In genomic region chr21:37032293-37032692, GRCh38 we compare ENCODE assay signal across 22 cellular contexts. TPM values are rescaled to one million over a fixed set of nuclear protein-coding genes. Genes with fewer than 3 reads are reported as not detected.
DNase-seq lines count a peak whose midpoint lies in the region; ATAC-seq, FAIRE-seq and TF ChIP-seq lines count a peak whose summit lies in the region.
"Had no signal": no experiment of that assay in that cellular context is flagged by ENCODE, and none has a peak within 500 bp of the region (broad histone marks: within the 10 kb centered on the region; RNA-seq: fewer than 3 reads in every experiment).

No MANE protein-coding gene starts in this region.

- CTCF ChIA-PET in A549 (lab: Yijun Ruan, JAX): interaction anchor here (1.0 kb wide), 2 partner anchors 34 to 42 kb away, joined by 5 to 6 read pairs; no protein-coding TSS in a partner anchor
- CTCF ChIA-PET in PC-3 (lab: Charles Lee): no interaction called here

- BruUV-seq in PC-3 (replicated peaks; lab: Mats Ljungman, UMichigan): no TSS peak

- H2BK15ac ChIP-seq in H9 (ENCODE audit: low read depth, low read length): no peak overlapping the region

- H3K36me3 Mint-ChIP-seq in astrocyte (ENCODE audit: low read depth, unreplicated experiment) (no peaks in the 10 kb centered on the region), H9 (ENCODE audit: insufficient read depth in 1 of 3, low read depth in 3 of 3) (no peaks in the 10 kb centered on the region)
- H3K36me3 Mint-ChIP-seq: CD14-positive monocyte; CD8-positive, alpha-beta T cell had no signal

- POLR2A ChIA-PET in A549 (lab: Yijun Ruan, JAX) (no interaction called here), PC-3 (lab: Charles Lee; ENCODE audit: unreplicated experiment) (no interaction called here)

- H3K4me1 Mint-ChIP-seq in astrocyte (ENCODE audit: low read depth, unreplicated experiment) (peaks cover 9% of the 10 kb centered on the region), H9 (peaks cover 4 to 5% of the 10 kb centered on the region in 2 experiments)
- H3K4me1 Mint-ChIP-seq: CD14-positive monocyte had no signal

- H3K79me2 ChIP-seq in DND-41 (ENCODE audit: insufficient read depth, low read length) (no peaks in the 10 kb centered on the region), PC-3 (ENCODE audit: low read length) (no peaks in the 10 kb centered on the region), astrocyte (ENCODE audit: insufficient read depth, low read length) (no peaks in the 10 kb centered on the region), H9 (ENCODE audit: insufficient read depth, low read length) (no peaks in the 10 kb centered on the region), hepatocyte (no peaks in the 10 kb centered on the region)

- no peak overlapping the region for H2BK5ac ChIP-seq in H9 (ENCODE audit: insufficient read length, low read length)

- no peak overlapping the region for H3K27ac Mint-ChIP-seq in astrocyte (ENCODE audit: unreplicated experiment)
- H3K27ac Mint-ChIP-seq in H9: no peak overlapping the region
- H3K27ac Mint-ChIP-seq: CD14-positive monocyte; CD8-positive, alpha-beta T cell had no signal

- H3K23me2 ChIP-seq in H9 (ENCODE audit: insufficient read length, low read depth, low read length, poor library complexity, severe bottlenecking): no peaks in the 10 kb centered on the region

- no peak overlapping the region for H2BK20ac ChIP-seq in H9 (ENCODE audit: low read depth, low read length, poor library complexity, severe bottlenecking)

- no peaks in the 10 kb centered on the region for H3K27me3 Mint-ChIP-seq in astrocyte (ENCODE audit: low read depth, unreplicated experiment)
- H3K27me3 Mint-ChIP-seq in H9 (ENCODE audit: low read depth): peaks cover 63% of the 10 kb centered on the region

- H3K27ac ChIP-seq in A549 (0 out of 6 replicates have a peak overlapping the region, but pooled peaks of 1 of the 2 experiments have one; percentile 28), DND-41 (ENCODE audit: low read length) (no peak overlapping the region), PC-3 (ENCODE audit: low read length) (0 out of 2 replicates have a peak overlapping the region, but pooled peaks have one; percentile 17), astrocyte (ENCODE audit: low read depth, low read length) (no peak overlapping the region), H9 (ENCODE audit: insufficient read length, low read depth, low read length) (no peak overlapping the region), hepatocyte (no peak overlapping the region)
- H3K27ac ChIP-seq: HL-60 had no signal

- intact Hi-C loops in PC-3 (cut with micrococcal nuclease): no loop called here

- TF ChIP-seq CTCF in A549 (IDR thresholded peaks at IDR 0.05): no peak
- no peak for TF ChIP-seq CTCF in DND-41 (IDR thresholded peaks at IDR 0.05; ENCODE audit: borderline replicate concordance, extremely low read depth, low read length, poor library complexity, severe bottlenecking)
- no peak for TF ChIP-seq CTCF in PC-3 (conservative IDR thresholded peaks at IDR 0.05; ENCODE audit: low read depth, low read length)
- TF ChIP-seq CTCF in astrocyte (IDR thresholded peaks at IDR 0.05; ENCODE audit: insufficient read depth, low read depth, low read length): no peak
- no peak for TF ChIP-seq CTCF in H9 (conservative IDR thresholded peaks at IDR 0.05)
- no peak for TF ChIP-seq CTCF in hepatocyte (IDR thresholded peaks at IDR 0.05; ENCODE audit: poor library complexity)

- no peak overlapping the region for H4K8ac ChIP-seq in H9 (replicated peaks; ENCODE audit: insufficient read length, low read depth, low read length)

- no peak overlapping the region for H3T11ph ChIP-seq in H9 (ENCODE audit: low read length)

- no peak overlapping the region for H3K9ac ChIP-seq in DND-41 (ENCODE audit: low read depth, low read length)
- no peak overlapping the region for H3K9ac ChIP-seq in PC-3 (ENCODE audit: low read length)
- H3K9ac ChIP-seq in astrocyte (ENCODE audit: low read length): no peak overlapping the region
- H3K9ac ChIP-seq in H9 (ENCODE audit: extremely low read depth, insufficient read length, low read length): no peak overlapping the region

- H4K91ac ChIP-seq in H9 (ENCODE audit: insufficient read length, low read depth, low read length): no peak overlapping the region

- no peak for ATAC-seq in A549
- ATAC-seq in DND-41 (ENCODE audit: insufficient read depth, low read depth): peak; percentile 42; the same call in 1 of the 3 replicates
- ATAC-seq in PC-3: no peak
- ATAC-seq in HG03159 (IDR thresholded peaks at IDR 0.05; ENCODE audit: unreplicated experiment): no peak
- ATAC-seq: CD8-positive, alpha-beta T cell; K562 had no signal

- H3K4me1 ChIP-seq in A549 (peaks cover 10% of the 10 kb centered on the region; the same call in 2 of the 3 replicates), DND-41 (ENCODE audit: insufficient read depth, low read length) (no peaks in the 10 kb centered on the region), PC-3 (ENCODE audit: insufficient read depth, low read length) (peaks cover 11% of the 10 kb centered on the region), astrocyte (ENCODE audit: insufficient read depth, low read length) (no peaks in the 10 kb centered on the region), H9 (ENCODE audit: insufficient read depth, low read length) (no peaks in the 10 kb centered on the region; the same call in 1 of the 2 replicates), hepatocyte (ENCODE audit: insufficient read depth) (no peaks in the 10 kb centered on the region)
- H3K4me1 ChIP-seq: BE2C had no signal

- H3K14ac ChIP-seq in H9 (ENCODE audit: insufficient read depth, low read length): no peak overlapping the region

- H2AFZ ChIP-seq in DND-41 (ENCODE audit: low read depth, low read length) (no peak overlapping the region), PC-3 (ENCODE audit: low read length) (no peak overlapping the region), astrocyte (ENCODE audit: low read depth, low read length) (no peak overlapping the region), H9 (ENCODE audit: low read length) (no peak overlapping the region), hepatocyte (no peak overlapping the region)

- H3F3A ChIP-seq in PC-3 (ENCODE audit: low read length, unreplicated experiment): no peaks in the 10 kb centered on the region

- no peaks in the 10 kb centered on the region for H4K20me1 ChIP-seq in DND-41 (ENCODE audit: insufficient read depth, low read length)
- H4K20me1 ChIP-seq in PC-3 (ENCODE audit: low read length): no peaks in the 10 kb centered on the region
- H4K20me1 ChIP-seq in astrocyte (ENCODE audit: insufficient read depth, low read length): no peaks in the 10 kb centered on the region
- no peaks in the 10 kb centered on the region for H4K20me1 ChIP-seq in H9 (ENCODE audit: control insufficient read depth, insufficient read depth, insufficient read length)
- no peaks in the 10 kb centered on the region for H4K20me1 ChIP-seq in hepatocyte (ENCODE audit: insufficient read depth, poor library complexity, severe bottlenecking)

- no peak for TF ChIP-seq RAD21 in A549 (conservative IDR thresholded peaks at IDR 0.05 in 1 of 2, IDR thresholded peaks at IDR 0.05 in 1 of 2)

- no peak overlapping the region for H2AK5ac ChIP-seq in H9 (ENCODE audit: insufficient read length, low read length)

- 74% methylated on average over 5 of the region's 5 CpGs for WGBS in A549 (ENCODE audit: missing lambda C conversion rate)
- WGBS in H9 (ENCODE audit: extremely low coverage, insufficient read length, low lambda C conversion rate): no CpG with 5 or more reads among the region's 5 CpGs
- 92% methylated on average over 5 of the region's 5 CpGs for WGBS in hepatocyte (ENCODE audit: low lambda C conversion rate, missing lambda C conversion rate)

- no peaks in the 10 kb centered on the region for H3K36me3 ChIP-seq in DND-41 (ENCODE audit: insufficient read depth, low read length)
- no peaks in the 10 kb centered on the region for H3K36me3 ChIP-seq in PC-3 (ENCODE audit: low read depth, low read length)
- no peaks in the 10 kb centered on the region for H3K36me3 ChIP-seq in astrocyte (ENCODE audit: insufficient read depth, low read length)
- H3K36me3 ChIP-seq in hepatocyte (replicated peaks; ENCODE audit: insufficient read depth, low read depth): no peaks in the 10 kb centered on the region
- H3K36me3 ChIP-seq: BE2C had no signal

- DNase-seq in A549 (ENCODE audit: low read depth in 1 of 2, low spot score in 1 of 2): no peak
- peak; percentile 12 for DNase-seq in DND-41
- no peak for DNase-seq in PC-3
- no peak for DNase-seq in astrocyte (ENCODE audit: low read depth)
- DNase-seq in NOMO-1 (lab: John Stamatoyannopoulos, UW; ENCODE audit: unreplicated experiment in 2 of 2): no peak
- no peak for DNase-seq in H9
- DNase-seq in hepatocyte (ENCODE audit: low spot score): no peak
- DNase-seq: BE2C; CD8-positive, alpha-beta T cell; COR-L47; DMS153; DMS79 treated with DMSO at 0.1 percent for 48 hours; GDM1 had no signal

- H3K9me3 Mint-ChIP-seq in astrocyte (ENCODE audit: unreplicated experiment) (no peaks in the 10 kb centered on the region), H9 (no peaks in the 10 kb centered on the region)
- H3K9me3 Mint-ChIP-seq: CD8-positive, alpha-beta T cell had no signal

- no peak overlapping the region for H2BK12ac ChIP-seq in H9 (ENCODE audit: insufficient read length, low read depth, low read length)

- no peak overlapping the region for H2BK120ac ChIP-seq in H9 (ENCODE audit: low read depth, low read length, poor library complexity, severe bottlenecking)

- H3K27me3 ChIP-seq in DND-41 (ENCODE audit: insufficient read depth, low read length, poor library complexity) (no peaks in the 10 kb centered on the region), PC-3 (ENCODE audit: low read length) (no peaks in the 10 kb centered on the region), astrocyte (ENCODE audit: insufficient read depth, low read length) (no peaks in the 10 kb centered on the region), H9 (ENCODE audit: insufficient read depth, low read length) (no peaks in the 10 kb centered on the region; the same call in 1 of the 2 replicates), hepatocyte (no peaks in the 10 kb centered on the region)
- H3K27me3 ChIP-seq: BE2C had no signal

- TF ChIP-seq POLR2A in A549 (IDR thresholded peaks at IDR 0.05; ENCODE audit: low read length): no peak

- peak overlapping the region; percentile 50 for H3K4me2 ChIP-seq in A549
- H3K4me2 ChIP-seq in DND-41 (ENCODE audit: insufficient read depth, low read length): no peak overlapping the region
- H3K4me2 ChIP-seq in PC-3 (ENCODE audit: low read length): peak overlapping the region; percentile 62
- peak overlapping the region; percentile 22 for H3K4me2 ChIP-seq in astrocyte (ENCODE audit: low read length)
- no peak overlapping the region for H3K4me2 ChIP-seq in H9 (ENCODE audit: insufficient read depth, insufficient read length, low read length)
- H3K4me2 ChIP-seq in hepatocyte: no peak overlapping the region

- no peak for FAIRE-seq in A549 (lab: Jason Lieb, UNC)
- no peak for FAIRE-seq in astrocyte (lab: Jason Lieb, UNC)
- FAIRE-seq: A204.1, D721Med, GM12892, GM19239, K562 had no signal

- H3K4me3 ChIP-seq in A549 (no peak overlapping the region), DND-41 (ENCODE audit: low read depth in 1 of 2, low read length in 2 of 2) (no peak overlapping the region), PC-3 (ENCODE audit: low read length) (no peak overlapping the region), astrocyte (ENCODE audit: insufficient read depth, low read depth, low read length) (no peak overlapping the region), hepatocyte (no peak overlapping the region)
- H3K4me3 ChIP-seq: K562 had no signal

- H3K9me2 ChIP-seq in PC-3 (replicated peaks; ENCODE audit: low read length) (no peaks in the 10 kb centered on the region), hepatocyte (replicated peaks; ENCODE audit: insufficient read depth) (no peaks in the 10 kb centered on the region)

- H3K4me3 Mint-ChIP-seq in astrocyte (ENCODE audit: unreplicated experiment) (no peak overlapping the region), H9 (no peak overlapping the region)
- H3K4me3 Mint-ChIP-seq: CD14-positive monocyte; CD8-positive, alpha-beta T cell had no signal

- H3K18ac ChIP-seq in H9 (ENCODE audit: insufficient read length, low read depth, low read length): no peak overlapping the region

- H3K9me3 ChIP-seq in A549 (no peaks in the 10 kb centered on the region), DND-41 (ENCODE audit: insufficient read depth, low read length, severe bottlenecking) (no peaks in the 10 kb centered on the region), PC-3 (ENCODE audit: low read length) (no peaks in the 10 kb centered on the region), astrocyte (ENCODE audit: insufficient read depth, low read depth, low read length) (no peaks in the 10 kb centered on the region), H9 (ENCODE audit: control insufficient read depth, low read depth, low read length) (no peaks in the 10 kb centered on the region), hepatocyte (ENCODE audit: low read depth) (no peaks in the 10 kb centered on the region)
- H3K9me3 ChIP-seq: BE2C had no signal

- no peak overlapping the region for H4K5ac ChIP-seq in H9 (ENCODE audit: insufficient read length, low read depth, low read length)

- no peak overlapping the region for H3K56ac ChIP-seq in H9 (ENCODE audit: insufficient read length, low read depth, low read length)

- no peak overlapping the region for H3K23ac ChIP-seq in H9 (ENCODE audit: insufficient read length, low read depth, low read length)

- TF ChIP-seq EP300 in A549 (IDR thresholded peaks at IDR 0.05): no peak

- H3K79me1 ChIP-seq in H9 (ENCODE audit: insufficient read depth, low read depth, low read length, poor library complexity, severe bottlenecking): no peaks in the 10 kb centered on the region

- no peak overlapping the region for H3K4ac ChIP-seq in H9 (ENCODE audit: low read depth, low read length)

RNA-seq across cellular contexts. Expression of gene RIPPLY3, which starts 25.8 kb away (rescaled TPM):
- polyA plus RNA-seq in A549 (2011; rRNA removed) (1.3 and 1.5 TPM in 2 replicates), A549 (2017; fragmentation: RNase III; extraction: RNeasy Plus Mini Kit Qiagen cat#74134 plus additional on column Dnase treatment) (0.46 to 0.65 TPM (median 0.63 TPM) in 3 replicates), hepatocyte (0.11 and 1.0 TPM in 2 replicates)
- polyA plus RNA-seq in A549 (2012; cell fraction: cytosol; rRNA removed): 0.86 and 1.3 TPM in 2 replicates
- 0.66 and 1.1 TPM in 2 replicates for polyA plus RNA-seq in A549 (2012; cell fraction: nucleus; rRNA removed)
- 0.29 and 0.58 TPM in 2 replicates for polyA minus RNA-seq in A549 (2011; rRNA and poly(A)+ RNA removed)
- total RNA-seq in PC-3 (2014; rRNA removed) (10.0 and 11.4 TPM in 2 replicates), astrocyte (not detected in 2 replicates), H9 (2021) (1.7 and 1.9 TPM in 2 replicates), hepatocyte (0.17 TPM in 1 of 2 replicates, not detected in the other)
- total RNA-seq: CD8-positive, alpha-beta T cell; H4; K562 had no signal
- polyA plus RNA-seq: CD14-positive monocyte, K562 had no signal

RNA-seq across cellular contexts. Expression of gene PIGP, which starts 40.6 kb away (rescaled TPM):
- polyA plus RNA-seq in A549 (2011; rRNA removed) (44.0 and 49.5 TPM in 2 replicates), A549 (2017; fragmentation: RNase III; extraction: RNeasy Plus Mini Kit Qiagen cat#74134 plus additional on column Dnase treatment) (14.8 to 18.9 TPM (median 15.9 TPM) in 3 replicates), hepatocyte (39.9 and 48.7 TPM in 2 replicates)
- 13.7 and 14.9 TPM in 2 replicates for polyA plus RNA-seq in A549 (2012; cell fraction: cytosol; rRNA removed)
- 5.1 and 6.7 TPM in 2 replicates for polyA plus RNA-seq in A549 (2012; cell fraction: nucleus; rRNA removed)
- 4.5 and 5.8 TPM in 2 replicates for polyA minus RNA-seq in A549 (2011; rRNA and poly(A)+ RNA removed)
- total RNA-seq in PC-3 (2014; rRNA removed) (17.1 and 20.1 TPM in 2 replicates), astrocyte (21.2 and 24.0 TPM in 2 replicates), H9 (2021) (13.0 and 13.2 TPM in 2 replicates), hepatocyte (20.0 and 23.3 TPM in 2 replicates)

RNA-seq across cellular contexts. Expression of gene TTC3, which starts 40.8 kb away (rescaled TPM):
- polyA plus RNA-seq in A549 (2011; rRNA removed) (56.1 and 62.2 TPM in 2 replicates), A549 (2017; fragmentation: RNase III; extraction: RNeasy Plus Mini Kit Qiagen cat#74134 plus additional on column Dnase treatment) (34.0 to 36.3 TPM (median 34.2 TPM) in 3 replicates), hepatocyte (139 and 146 TPM in 2 replicates)
- 20.0 and 23.1 TPM in 2 replicates for polyA plus RNA-seq in A549 (2012; cell fraction: cytosol; rRNA removed)
- 28.9 and 32.4 TPM in 2 replicates for polyA plus RNA-seq in A549 (2012; cell fraction: nucleus; rRNA removed)
- 52.9 and 54.2 TPM in 2 replicates for polyA minus RNA-seq in A549 (2011; rRNA and poly(A)+ RNA removed)
- total RNA-seq in PC-3 (2014; rRNA removed) (121 and 140 TPM in 2 replicates), astrocyte (223 and 232 TPM in 2 replicates), H9 (2021) (46.5 and 48.6 TPM in 2 replicates), hepatocyte (196 and 244 TPM in 2 replicates)

Comparison
In these comparisons a context has a peak if more than half of its experiments do, and no peak if none do; other contexts are left out.
1. H3K4me2 ChIP-seq: peak in A549 (single experiment), PC-3 (single experiment) and astrocyte (single experiment); none in DND-41 (single experiment), H9 (single experiment) and hepatocyte (single experiment).